ENCODE assay signal across 8 cellular contexts in the genomic region with DNA sequence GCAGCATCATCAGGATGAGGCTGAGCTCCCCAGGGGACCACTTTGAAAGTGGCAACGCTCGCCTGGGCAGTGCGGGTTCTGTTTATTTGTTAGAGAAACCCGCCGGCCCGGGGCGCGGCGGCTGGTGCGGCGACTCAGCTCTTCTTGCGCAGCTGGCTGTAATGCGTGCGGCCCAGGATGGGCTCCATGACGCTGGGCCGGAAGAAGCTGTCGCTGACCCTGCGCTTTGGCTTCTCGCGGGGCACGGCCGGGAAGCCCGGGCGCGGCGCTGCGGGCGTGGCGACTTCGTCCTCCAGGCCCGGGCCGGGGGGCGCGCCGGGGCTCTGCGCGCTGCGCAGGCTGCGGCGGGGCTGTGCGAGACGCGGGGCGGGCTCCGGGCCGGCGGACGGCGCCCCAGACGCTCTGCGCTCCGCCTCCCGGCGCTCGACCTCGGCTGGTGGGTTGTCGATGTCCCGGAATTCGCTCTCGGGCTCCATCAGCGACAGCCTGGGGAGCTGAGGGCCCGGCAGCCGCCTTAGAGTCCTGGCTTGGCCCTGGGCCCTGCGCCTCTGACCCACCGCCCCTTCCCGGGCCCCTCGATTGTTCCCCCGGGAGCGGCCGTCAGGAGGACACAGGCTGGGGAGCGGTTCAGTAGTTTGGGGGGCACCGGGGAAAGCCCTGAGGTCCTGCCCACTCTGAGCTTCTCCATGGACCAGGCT. TPM values are rescaled to one million over a fixed set of nuclear protein-coding genes. Genes with fewer than 3 reads are reported as not detected.
A peak's percentile ranks its signal among the peaks of the same experiment; 100 is the strongest.
DNase-seq lines count a peak whose midpoint lies in the region; ATAC-seq, FAIRE-seq and TF ChIP-seq lines count a peak whose summit lies in the region.

No MANE protein-coding gene starts in this region.

- no peaks in the 10 kb centered on the region for H3K36me3 ChIP-seq in small intestine (ENCODE audit: control insufficient read depth in 2 of 2, insufficient read depth in 2 of 2, low read length in 2 of 2)

- H3K27ac ChIP-seq in small intestine (ENCODE audit: low read depth in 1 of 2, low read length in 1 of 2), result peak overlapping the region; percentile 34 to 70

- H3K9me3 ChIP-seq in iPS-18c (ENCODE audit: control insufficient read depth, insufficient read depth, low read length) (no peaks in the 10 kb centered on the region), small intestine (ENCODE audit: control insufficient read depth, low read depth) (no peaks in the 10 kb centered on the region)

- no peak for FAIRE-seq in small intestine (lab: Jason Lieb, UNC)

- in situ Hi-C loops in astrocyte of the spinal cord (cut with HindIII; ENCODE audit: low sequenced_read_pairs), result no loop called here

- H3K4me1 ChIP-seq in small intestine (ENCODE audit: control insufficient read depth in 2 of 2, insufficient read depth in 1 of 2, low read depth in 1 of 2, low read length in 1 of 2), result no peaks in the 10 kb centered on the region

- H3K27me3 ChIP-seq in small intestine (ENCODE audit: control insufficient read depth in 2 of 2, insufficient read depth in 2 of 2, low read length in 2 of 2), result no peaks in the 10 kb centered on the region

- no peak for ATAC-seq in HG03025 (IDR thresholded peaks at IDR 0.05; ENCODE audit: low FRiP score, unreplicated experiment)

- H3K4me3 ChIP-seq in astrocyte of the spinal cord (ENCODE audit: low read depth, low read length), result peak overlapping the region; percentile 23
- peak overlapping the region; percentile 38; the same call in 1 of the 2 replicates for H3K4me3 ChIP-seq in iPS-18c (ENCODE audit: insufficient read depth, low read depth, low read length)
- H3K4me3 ChIP-seq in small intestine (ENCODE audit: low read depth in 1 of 2, low read length in 2 of 2), result peak overlapping the region in 1 of 2 donors; percentile 55

- 1 to 3% (median 2%) methylated on average over 54 to 72 of the region's 72 CpGs for WGBS in small intestine, 3 donors

- TF ChIP-seq CTCF in astrocyte of the spinal cord (IDR thresholded peaks at IDR 0.05; ENCODE audit: low read depth, low read length), result no peak

- DNase-seq in GM03348 (ENCODE audit: low spot score), result peak; percentile 85
- DNase-seq in LoVo (ENCODE audit: low spot score), result peak; percentile 37
- DNase-seq in astrocyte of the spinal cord (ENCODE audit: low read depth, low spot score), result peak; percentile 49
- peak; percentile 46 for DNase-seq in small intestine
- DNase-seq in globus pallidus (ENCODE audit: low spot score), result no peak
- DNase-seq in stimulated activated naive CD4-positive, alpha-beta T cell (lab: John Stamatoyannopoulos, UW), result no peak

RNA-seq across cellular contexts. Expression of a gene that starts 10.3 kb away (rescaled TPM):
- polyA plus RNA-seq in small intestine, result 1 to 10 TPM in 1 of 3 donors, under 1 TPM in 1, not detected in 1; 0.27 to 1.9 TPM

RNA-seq across cellular contexts. Expression of a gene that starts 13.6 kb away (rescaled TPM):
- polyA plus RNA-seq in small intestine, result 10 to 100 TPM in 1 of 3 donors, 1 to 10 TPM in 2; 4.2 to 18.0 (median 5.4) TPM

RNA-seq across cellular contexts. Expression of a gene that starts 25.0 kb away (rescaled TPM):
- 10 to 100 TPM; 10.5 to 19.2 (median 16.8) TPM for polyA plus RNA-seq in small intestine

RNA-seq across cellular contexts. Expression of a gene that starts 25.0 kb away (rescaled TPM):
- under 1 TPM in 1 of 3 donors, not detected in 2; 0.09 TPM for polyA plus RNA-seq in small intestine

Comparison
In these comparisons a context has a peak if more than half of its experiments do, and no peak if none do; other contexts are left out.
1. DNase-seq: peak in GM03348 (single experiment), LoVo (single experiment), astrocyte of the spinal cord (single experiment) and small intestine (single experiment); none in globus pallidus (single experiment) and stimulated activated naive CD4-positive, alpha-beta T cell (0 of 6).